9 cellular contexts compared by ENCODE assay signal in genomic region chr15:69515508-69516290, GRCh38.
"Had no signal": no experiment of that assay in that cellular context is flagged by ENCODE, and none has a peak within 500 bp of the region (broad histone marks: within the 10 kb centered on the region; RNA-seq: fewer than 3 reads in every experiment).

No MANE protein-coding gene starts in this region.

- H3K4me3 Mint-ChIP-seq: neural crest cell; stimulated activated memory B cell treated with anti-CD40 and anti-IgM and Interleukin-4, amounts not matched to agents 10 μg/mL and 1 μg/mL and 100 μg/mL, for 72 hours had no signal

- H3K4me1 Mint-ChIP-seq: stimulated activated memory B cell treated with anti-CD40 and anti-IgM and Interleukin-4, amounts not matched to agents 10 μg/mL and 1 μg/mL and 100 μg/mL, for 72 hours had no signal

- H3K9me3 Mint-ChIP-seq: neural crest cell; stimulated activated memory B cell treated with anti-CD40 and anti-IgM and Interleukin-4, amounts not matched to agents 10 μg/mL and 1 μg/mL and 100 μg/mL, for 72 hours had no signal

- DNase-seq: activated CD4-positive, alpha-beta T cell treated with anti-CD3 and anti-CD28 coated beads, Interleukin-2, amount 50 U/mL, for 4 hours; activated naive CD4-positive, alpha-beta T cell treated with anti-CD3 and anti-CD28 coated beads, Interleukin-2, amount 50 U/mL, for 16 hours; adrenal gland; pancreas; uterus had no signal

- H3K27ac Mint-ChIP-seq: stimulated activated memory B cell treated with anti-CD40 and anti-IgM and Interleukin-4, amounts not matched to agents 10 μg/mL and 1 μg/mL and 100 μg/mL, for 72 hours had no signal

- ATAC-seq: activated CD4-positive, CD25-positive, alpha-beta regulatory T cell treated with anti-CD3 and anti-CD28 coated beads, Interleukin-2, amount 50 U/mL, for 24 hours; gastroesophageal sphincter; pancreas; stimulated activated memory B cell treated with anti-CD40 and anti-IgM and Interleukin-4, amounts not matched to agents 10 μg/mL and 1 μg/mL and 100 μg/mL, for 72 hours had no signal

- H3K36me3 Mint-ChIP-seq: stimulated activated memory B cell treated with anti-CD40 and anti-IgM and Interleukin-4, amounts not matched to agents 10 μg/mL and 1 μg/mL and 100 μg/mL, for 72 hours had no signal
